ENCODE assay signal across 11 cellular contexts in genomic region chr12:113075137-113075683, GRCh38. TPM values are rescaled to one million over a fixed set of nuclear protein-coding genes. Genes with fewer than 3 reads are reported as not detected.
A peak's percentile ranks its signal among the peaks of the same experiment; 100 is the strongest.
DNase-seq lines count a peak whose midpoint lies in the region; ATAC-seq and TF ChIP-seq lines count a peak whose summit lies in the region.
"Had no signal": no experiment of that assay in that cellular context is flagged by ENCODE, and none has a peak within 500 bp of the region (broad histone marks: within the 10 kb centered on the region; RNA-seq: fewer than 3 reads in every experiment).

No MANE protein-coding gene starts in this region.

- H3K36me3 ChIP-seq in esophagus muscularis mucosa: no peaks in the 10 kb centered on the region

- H3K9me3 Mint-ChIP-seq in central memory CD8-positive, alpha-beta T cell: no peaks in the 10 kb centered on the region
- H3K9me3 Mint-ChIP-seq in progenitor cell of endocrine pancreas (ENCODE audit: low read depth): no peaks in the 10 kb centered on the region
- H3K9me3 Mint-ChIP-seq: dendritic cell treated with granulocyte-macrophage colony-stimulating factor and Interleukin-4, amounts not matched to agents 40 ng/mL and 50 ng/mL, for 4 days had no signal

- peaks cover 1% of the 10 kb centered on the region for H3K36me3 Mint-ChIP-seq in central memory CD8-positive, alpha-beta T cell (ENCODE audit: insufficient read depth)
- H3K36me3 Mint-ChIP-seq in progenitor cell of endocrine pancreas (ENCODE audit: insufficient read depth): no peaks in the 10 kb centered on the region

- H3K27me3 ChIP-seq in esophagus muscularis mucosa: peaks cover 0 to 44% (median 4%) of the 10 kb centered on the region in 4 donors

- peaks cover 28% of the 10 kb centered on the region for H3K4me1 Mint-ChIP-seq in central memory CD8-positive, alpha-beta T cell
- peaks cover 10% of the 10 kb centered on the region for H3K4me1 Mint-ChIP-seq in progenitor cell of endocrine pancreas (ENCODE audit: low read depth)

- no peak overlapping the region for H3K27ac ChIP-seq in esophagus muscularis mucosa (replicated peaks in 1 of 4)

- ATAC-seq in GM18502 (IDR thresholded peaks at IDR 0.05; ENCODE audit: poor library complexity, unreplicated experiment) (peak; percentile 93), GM19455 (IDR thresholded peaks at IDR 0.05; ENCODE audit: unreplicated experiment) (peak; percentile 89), HG03095 (IDR thresholded peaks at IDR 0.05; ENCODE audit: unreplicated experiment) (peak; percentile 95)
- peak; percentile 68 for ATAC-seq in central memory CD8-positive, alpha-beta T cell (replicated peaks; ENCODE audit: extremely low read depth, poor library complexity, severe bottlenecking)

- no peak overlapping the region for H3K27ac Mint-ChIP-seq in central memory CD8-positive, alpha-beta T cell (ENCODE audit: low read depth)
- H3K27ac Mint-ChIP-seq in progenitor cell of endocrine pancreas: no peak overlapping the region
- H3K27ac Mint-ChIP-seq: dendritic cell treated with granulocyte-macrophage colony-stimulating factor and Interleukin-4, amounts not matched to agents 40 ng/mL and 50 ng/mL, for 4 days had no signal

- peaks cover 0 to 16% (median 7%) of the 10 kb centered on the region in 4 donors for H3K4me1 ChIP-seq in esophagus muscularis mucosa

- no peak overlapping the region for H3K4me3 Mint-ChIP-seq in central memory CD8-positive, alpha-beta T cell
- no peak overlapping the region for H3K4me3 Mint-ChIP-seq in progenitor cell of endocrine pancreas (ENCODE audit: low read depth)
- H3K4me3 Mint-ChIP-seq: dendritic cell treated with granulocyte-macrophage colony-stimulating factor and Interleukin-4, amounts not matched to agents 40 ng/mL and 50 ng/mL, for 4 days had no signal

- H3K27me3 Mint-ChIP-seq in central memory CD8-positive, alpha-beta T cell: no peaks in the 10 kb centered on the region
- H3K27me3 Mint-ChIP-seq in progenitor cell of endocrine pancreas: peaks cover 55% of the 10 kb centered on the region

- H3K9me3 ChIP-seq in esophagus muscularis mucosa: no peaks in the 10 kb centered on the region

- no peak overlapping the region for H3K4me3 ChIP-seq in esophagus muscularis mucosa

- no peak for TF ChIP-seq POLR2A in esophagus muscularis mucosa (IDR thresholded peaks at IDR 0.05; ENCODE audit: low read depth)

- TF ChIP-seq CTCF in esophagus muscularis mucosa (IDR thresholded peaks at IDR 0.05) (no peak), progenitor cell of endocrine pancreas (IDR thresholded peaks at IDR 0.05; ENCODE audit: unreplicated experiment) (no peak)

- no peak for TF ChIP-seq EP300 in esophagus muscularis mucosa (IDR thresholded peaks at IDR 0.05)

- WGBS in esophagus muscularis mucosa: 78% methylated on average over 4 of the region's 6 CpGs

- intact Hi-C loops in esophagus muscularis mucosa (cut with DNase I): no loop called here

- no peak for DNase-seq in central memory CD8-positive, alpha-beta T cell (ENCODE audit: low spot score in 2 of 2)
- no peak for DNase-seq in esophagus muscularis mucosa (ENCODE audit: extremely low spot score)
- no peak for DNase-seq in NCI-H2196 treated with DMSO at 0.1 percent for 48 hours (lab: John Stamatoyannopoulos, UW; ENCODE audit: unreplicated experiment)
- DNase-seq in progenitor cell of endocrine pancreas (ENCODE audit: low spot score, unreplicated experiment): no peak
- no peak for DNase-seq in NCI-H510A treated with DMSO at 0.1 percent for 48 hours (lab: John Stamatoyannopoulos, UW)
- DNase-seq: activated CD4-positive, alpha-beta T cell treated with anti-CD3 and anti-CD28 coated beads, Interleukin-2, amount 50 U/mL, for 1 hour; NCI-H446 treated with DMSO at 0.1 percent for 48 hours had no signal

RNA-seq across cellular contexts. Expression of gene DTX1, which starts 18.7 kb away (rescaled TPM):
- total RNA-seq in esophagus muscularis mucosa (1 to 10 TPM; 3.6 to 6.1 (median 4.9) TPM), progenitor cell of endocrine pancreas (1.8 TPM in 2 replicates)
